In genomic region chr20:63966944-63967322, GRCh38 we compare ENCODE assay signal across 19 cellular contexts. TPM values are rescaled to one million over a fixed set of nuclear protein-coding genes. Genes with fewer than 3 reads are reported as not detected.
A peak's percentile ranks its signal among the peaks of the same experiment; 100 is the strongest.
DNase-seq lines count a peak whose midpoint lies in the region; ATAC-seq and TF ChIP-seq lines count a peak whose summit lies in the region.
"Had no signal": no experiment of that assay in that cellular context is flagged by ENCODE, and none has a peak within 500 bp of the region (broad histone marks: within the 10 kb centered on the region; RNA-seq: fewer than 3 reads in every experiment).

No MANE protein-coding gene starts in this region.

- no peak for TF ChIP-seq POLR2A in sigmoid colon (IDR thresholded peaks at IDR 0.05)

- no peak overlapping the region for H3K4me3 Mint-ChIP-seq in GM23338
- H3K4me3 Mint-ChIP-seq: HFFc6 had no signal

- H3K4me1 Mint-ChIP-seq in GM23338: peaks cover 4% of the 10 kb centered on the region; the same call in 1 of the 3 replicates

- no peaks in the 10 kb centered on the region for H4K20me1 ChIP-seq in GM23338 (replicated peaks; ENCODE audit: insufficient read depth)
- H4K20me1 ChIP-seq in hepatocyte (ENCODE audit: insufficient read depth, poor library complexity, severe bottlenecking): no peaks in the 10 kb centered on the region

- H3K4me2 ChIP-seq in GM23338 (no peak overlapping the region), hepatocyte (no peak overlapping the region)
- H3K4me2 ChIP-seq: A549 had no signal

- H3K9me2 ChIP-seq in GM23338 (ENCODE audit: insufficient read depth) (no peaks in the 10 kb centered on the region), hepatocyte (replicated peaks; ENCODE audit: insufficient read depth) (no peaks in the 10 kb centered on the region)

- TF ChIP-seq CTCF in GM23338 (conservative IDR thresholded peaks at IDR 0.05; ENCODE audit: low read depth in 2 of 2) (no peak), lower lobe of right lung (IDR thresholded peaks at IDR 0.05) (no peak), sigmoid colon (IDR thresholded peaks at IDR 0.05) (no peak), hepatocyte (IDR thresholded peaks at IDR 0.05; ENCODE audit: poor library complexity) (no peak)

- 93 to 95% methylated on average over 13 of the region's 13 CpGs for WGBS in sigmoid colon, 2 donors
- 97% methylated on average over 13 of the region's 13 CpGs for WGBS in hepatocyte (ENCODE audit: low lambda C conversion rate, missing lambda C conversion rate)

- H3K27me3 Mint-ChIP-seq in GM23338 (ENCODE audit: insufficient read depth, low read depth, poor library complexity): peaks cover 15% of the 10 kb centered on the region

- intact Hi-C loops in Right ventricle myocardium superior (cut with DNase I) (no loop called here), left cardiac atrium (cut with DNase I) (no loop called here), lower lobe of right lung (cut with DNase I) (no loop called here), sigmoid colon (cut with DNase I) (no loop called here)

- DNase-seq in Right ventricle myocardium superior (peak; percentile 25), left cardiac atrium (no peak), GM23338 (ENCODE audit: low spot score) (no peak), lower lobe of right lung (peak; percentile 36), sigmoid colon (peak; percentile 61), NCI-H2227 treated with DMSO at 0.1 percent for 48 hours (lab: John Stamatoyannopoulos, UW) (no peak), DMS79 treated with DMSO at 0.1 percent for 48 hours (lab: John Stamatoyannopoulos, UW) (no peak), hepatocyte (ENCODE audit: low spot score) (no peak)
- DNase-seq: C1 segment of cervical spinal cord, DMS 273 treated with DMSO at 0.1 percent for 48 hours, EL, HFFc6, NCI-H1048, NCI-H1436 treated with DMSO at 0.1 percent for 48 hours, NCI-H2029 treated with DMSO at 0.1 percent for 48 hours, NCI-H510A treated with DMSO at 0.1 percent for 48 hours, SHP77 had no signal

- H3K9me3 Mint-ChIP-seq in GM23338: no peaks in the 10 kb centered on the region
- H3K9me3 Mint-ChIP-seq: HFFc6 had no signal

- peaks cover 8% of the 10 kb centered on the region for H3K4me1 ChIP-seq in GM23338 (ENCODE audit: insufficient read depth)
- H3K4me1 ChIP-seq in lower lobe of right lung: peaks cover 19% of the 10 kb centered on the region
- peaks cover 0 to 19% (median 17%) of the 10 kb centered on the region in 4 donors for H3K4me1 ChIP-seq in sigmoid colon
- peaks cover 7% of the 10 kb centered on the region for H3K4me1 ChIP-seq in hepatocyte (ENCODE audit: insufficient read depth)

- TF ChIP-seq EP300 in sigmoid colon (IDR thresholded peaks at IDR 0.05): no peak

- H3K4me3 ChIP-seq in GM23338 (no peak overlapping the region), lower lobe of right lung (no peak overlapping the region), sigmoid colon (no peak overlapping the region), hepatocyte (no peak overlapping the region)
- H3K4me3 ChIP-seq: A549 had no signal

- H3F3A ChIP-seq in GM23338 (replicated peaks; ENCODE audit: low read depth): no peaks in the 10 kb centered on the region

- peaks cover 7% of the 10 kb centered on the region; the same call in 1 of the 2 replicates for H3K27me3 ChIP-seq in GM23338 (ENCODE audit: insufficient read depth)
- H3K27me3 ChIP-seq in lower lobe of right lung (ENCODE audit: low read depth): no peaks in the 10 kb centered on the region
- H3K27me3 ChIP-seq in sigmoid colon: no peaks in the 10 kb centered on the region
- H3K27me3 ChIP-seq in hepatocyte: no peaks in the 10 kb centered on the region

- H3K27ac ChIP-seq in GM23338 (ENCODE audit: low read depth) (no peak overlapping the region), lower lobe of right lung (no peak overlapping the region), sigmoid colon (no peak overlapping the region), hepatocyte (no peak overlapping the region)
- H3K27ac ChIP-seq: A549 had no signal

- H3K9me3 ChIP-seq in lower lobe of right lung (no peaks in the 10 kb centered on the region), sigmoid colon (no peaks in the 10 kb centered on the region), hepatocyte (ENCODE audit: low read depth) (no peaks in the 10 kb centered on the region)
- H3K9me3 ChIP-seq: A549 had no signal

- ATAC-seq in Right ventricle myocardium superior (ENCODE audit: poor library complexity) (no peak), left cardiac atrium (no peak), GM23338 (no peak), lower lobe of right lung (no peak)
- ATAC-seq: A549, Panc1 had no signal

- H3K79me2 ChIP-seq in GM23338 (replicated peaks; ENCODE audit: insufficient read depth) (peaks cover 9% of the 10 kb centered on the region), hepatocyte (peaks cover 12% of the 10 kb centered on the region)

- H2AFZ ChIP-seq in GM23338: no peak overlapping the region
- no peak overlapping the region for H2AFZ ChIP-seq in hepatocyte

- H3K36me3 ChIP-seq in GM23338 (ENCODE audit: insufficient read depth) (no peaks in the 10 kb centered on the region), lower lobe of right lung (peaks cover 52% of the 10 kb centered on the region), sigmoid colon (peaks cover 0 to 41% (median 25%) of the 10 kb centered on the region in 4 donors), hepatocyte (replicated peaks; ENCODE audit: insufficient read depth, low read depth) (no peaks in the 10 kb centered on the region)

- H3K36me3 Mint-ChIP-seq in GM23338 (ENCODE audit: low read depth): peaks cover 14% of the 10 kb centered on the region; the same call in 2 of the 3 replicates

- H3K27ac Mint-ChIP-seq in GM23338: no peak overlapping the region
- H3K27ac Mint-ChIP-seq: HFFc6 had no signal

TF ChIP-seq in GM23338, 12 proteins besides CTCF, POLR2A, EP300 and RAD21 (continues in another document):
- TF ChIP-seq REST (IDR thresholded peaks at IDR 0.05; ENCODE audit: unreplicated experiment): no peak
- TF ChIP-seq CREB1 (CRISPR knock-in tag; IDR thresholded peaks at IDR 0.05; ENCODE audit: low read depth): no peak
- TF ChIP-seq POLR2AphosphoS5 (IDR thresholded peaks at IDR 0.05; ENCODE audit: low read depth): 0 out of 2 replicates have a peak, but pooled peaks have one; percentile 3

RNA-seq across cellular contexts. Expression of gene ZNF512B, which starts 2.8 kb away (rescaled TPM):
- 11.3 TPM for total RNA-seq in Right ventricle myocardium superior
- 10 to 100 TPM; 11.7 to 14.5 TPM for total RNA-seq in left cardiac atrium
- 21.4 and 28.8 TPM in 2 replicates for total RNA-seq in GM23338 (2014; rRNA removed; shearing (Covaris generic))
- polyA plus RNA-seq in GM23338 (2016; fragmentation: Nextera tagmentation; extraction: Ambion mirVana): 6.0 and 6.1 TPM in 2 replicates
- 13.7 TPM for total RNA-seq in lower lobe of right lung
- 10 to 100 TPM in 2 of 4 donors, 1 to 10 TPM in 2; 5.1 to 10.8 (median 9.0) TPM for total RNA-seq in sigmoid colon
- 1 to 10 TPM in 2 of 3 donors, under 1 TPM in 1; 0.23 to 5.5 (median 1.2) TPM for polyA plus RNA-seq in sigmoid colon
- 11.5 and 13.5 TPM in 2 replicates for total RNA-seq in hepatocyte
- polyA plus RNA-seq in hepatocyte: 10.1 and 12.4 TPM in 2 replicates

RNA-seq across cellular contexts. Expression of gene UCKL1, which starts 10.7 kb away (rescaled TPM):
- 54.4 TPM for total RNA-seq in Right ventricle myocardium superior
- total RNA-seq in left cardiac atrium: 10 to 100 TPM; 30.8 to 32.4 TPM
- total RNA-seq in GM23338 (2014; rRNA removed; shearing (Covaris generic)): 46.5 and 56.8 TPM in 2 replicates
- polyA plus RNA-seq in GM23338 (2016; fragmentation: Nextera tagmentation; extraction: Ambion mirVana): 82.5 and 89.3 TPM in 2 replicates
- 31.5 TPM for total RNA-seq in lower lobe of right lung
- 10 to 100 TPM; 21.1 to 36.3 (median 24.9) TPM for total RNA-seq in sigmoid colon
- polyA plus RNA-seq in sigmoid colon: 10 to 100 TPM; 22.8 to 45.6 (median 26.1) TPM
- 18.5 and 20.0 TPM in 2 replicates for total RNA-seq in hepatocyte
- polyA plus RNA-seq in hepatocyte: 52.2 and 62.9 TPM in 2 replicates

RNA-seq across cellular contexts. Expression of gene SAMD10, which starts 12.5 kb away (rescaled TPM):
- total RNA-seq in Right ventricle myocardium superior (6.0 TPM), left cardiac atrium (1 to 10 TPM; 2.7 to 3.8 TPM), lower lobe of right lung (3.6 TPM), sigmoid colon (1 to 10 TPM in 3 of 4 donors, under 1 TPM in 1; 0.68 to 8.3 (median 1.9) TPM), hepatocyte (1.1 and 1.6 TPM in 2 replicates)
- 2.8 and 7.3 TPM in 2 replicates for total RNA-seq in GM23338 (2014; rRNA removed; shearing (Covaris generic))
- polyA plus RNA-seq in GM23338 (2016; fragmentation: Nextera tagmentation; extraction: Ambion mirVana) (2.1 and 3.2 TPM in 2 replicates), sigmoid colon (1 to 10 TPM; 2.8 to 8.7 (median 4.2) TPM), hepatocyte (11.0 and 11.7 TPM in 2 replicates)
- polyA plus RNA-seq: A549 had no signal

RNA-seq across cellular contexts. Expression of gene PRPF6, which starts 14.0 kb away (rescaled TPM):
- total RNA-seq in Right ventricle myocardium superior (45.3 TPM), left cardiac atrium (10 to 100 TPM; 38.8 to 43.9 TPM), lower lobe of right lung (57.2 TPM), sigmoid colon (10 to 100 TPM; 42.3 to 52.1 (median 46.9) TPM), hepatocyte (35.6 and 41.3 TPM in 2 replicates)
- total RNA-seq in GM23338 (2014; rRNA removed; shearing (Covaris generic)): 73.5 and 79.9 TPM in 2 replicates
- polyA plus RNA-seq in GM23338 (2016; fragmentation: Nextera tagmentation; extraction: Ambion mirVana) (53.8 and 56.2 TPM in 2 replicates), sigmoid colon (10 to 100 TPM; 23.4 to 59.9 (median 26.4) TPM), hepatocyte (37.3 and 43.1 TPM in 2 replicates)

Comparison
In these comparisons a context has a peak if more than half of its experiments do, and no peak if none do; other contexts are left out.
1. DNase-seq: peak in Right ventricle myocardium superior (single experiment), lower lobe of right lung (single experiment) and sigmoid colon (single experiment); none in left cardiac atrium (single experiment), GM23338 (single experiment), NCI-H2227 treated with DMSO at 0.1 percent for 48 hours (single experiment), DMS79 treated with DMSO at 0.1 percent for 48 hours (single experiment) and hepatocyte (single experiment).